Comparison of ENCODE assay signal across 1 cellular context in the genomic region with DNA sequence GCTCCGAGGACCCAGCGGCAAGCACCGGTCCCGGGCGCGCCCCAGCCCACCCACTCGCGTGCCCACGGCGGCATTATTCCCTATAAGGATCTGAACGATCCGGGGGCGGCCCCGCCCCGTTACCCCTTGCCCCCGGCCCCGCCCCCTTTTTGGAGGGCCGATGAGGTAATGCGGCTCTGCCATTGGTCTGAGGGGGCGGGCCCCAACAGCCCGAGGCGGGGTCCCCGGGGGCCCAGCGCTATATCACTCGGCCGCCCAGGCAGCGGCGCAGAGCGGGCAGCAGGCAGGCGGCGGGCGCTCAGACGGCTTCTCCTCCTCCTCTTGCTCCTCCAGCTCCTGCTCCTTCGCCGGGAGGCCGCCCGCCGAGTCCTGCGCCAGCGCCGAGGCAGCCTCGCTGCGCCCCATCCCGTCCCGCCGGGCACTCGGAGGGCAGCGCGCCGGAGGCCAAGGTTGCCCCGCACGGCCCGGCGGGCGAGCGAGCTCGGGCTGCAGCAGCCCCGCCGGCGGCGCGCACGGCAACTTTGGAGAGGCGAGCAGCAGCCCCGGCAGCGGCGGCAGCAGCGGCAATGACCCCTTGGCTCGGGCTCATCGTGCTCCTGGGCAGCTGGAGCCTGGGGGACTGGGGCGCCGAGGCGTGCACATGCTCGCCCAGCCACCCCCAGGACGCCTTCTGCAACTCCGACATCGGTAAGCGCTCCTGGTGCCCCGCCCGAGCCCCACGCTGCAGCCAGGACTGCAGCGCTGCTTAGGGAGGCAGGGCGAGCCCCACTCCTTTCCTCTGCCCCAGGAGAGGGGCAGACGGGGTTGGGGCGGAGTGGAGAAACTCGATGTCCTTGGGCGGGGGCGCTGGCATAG.
TF ChIP-seq lines count a peak whose summit lies in the region.

TSS of gene TIMP3 (plus strand) at position 270 of the 855 bp plus-strand sequence. CDS start at position 567, 297 bp downstream.

TF ChIP-seq in HepG2, 621 proteins besides CTCF, POLR2A, EP300 and RAD21 (continued from another document and continues in another):
- TF ChIP-seq ATF4 (CRISPR knock-in tag; IDR thresholded peaks at IDR 0.05) (no peak), ZNF782 (CRISPR knock-in tag; IDR thresholded peaks at IDR 0.05; ENCODE audit: borderline replicate concordance) (no peak), CENPT (CRISPR knock-in tag; IDR thresholded peaks at IDR 0.05; ENCODE audit: low read depth) (no peak), POGK (CRISPR knock-in tag; conservative IDR thresholded peaks at IDR 0.05) (0 out of 2 replicates have a peak, but pooled peaks have one; percentile 25), JUNB (CRISPR knock-in tag; IDR thresholded peaks at IDR 0.05; ENCODE audit: borderline replicate concordance) (no peak), SIX4 (CRISPR knock-in tag; IDR thresholded peaks at IDR 0.05) (no peak), REXO4 (CRISPR knock-in tag; IDR thresholded peaks at IDR 0.05; ENCODE audit: borderline replicate concordance) (no peak), TFE3 (CRISPR knock-in tag; IDR thresholded peaks at IDR 0.05) (no peak), FOXA1 (IDR thresholded peaks at IDR 0.05) (no peak), FOXA1 (CRISPR knock-in tag; IDR thresholded peaks at IDR 0.05) (no peak), HES4 (CRISPR knock-in tag; IDR thresholded peaks at IDR 0.05; ENCODE audit: borderline replicate concordance) (no peak), HDAC6 (IDR thresholded peaks at IDR 0.05; ENCODE audit: low read depth, low read length) (no peak), TIGD3 (CRISPR knock-in tag; IDR thresholded peaks at IDR 0.05; ENCODE audit: borderline replicate concordance) (no peak), IKZF1 (IDR thresholded peaks at IDR 0.05) (no peak), NFYC (CRISPR knock-in tag; IDR thresholded peaks at IDR 0.05) (peak; percentile 52; the same call in 1 of the 2 replicates), GFI1 (CRISPR knock-in tag; IDR thresholded peaks at IDR 0.05; ENCODE audit: borderline replicate concordance) (no peak), CBX5 (CRISPR knock-in tag; IDR thresholded peaks at IDR 0.05; ENCODE audit: borderline replicate concordance) (no peak), ZNF292 (CRISPR knock-in tag; IDR thresholded peaks at IDR 0.05; ENCODE audit: borderline replicate concordance, low read depth) (no peak), EHMT2 (IDR thresholded peaks at IDR 0.05; ENCODE audit: borderline replicate concordance, low read depth, low read length) (no peak), RFX5 (IDR thresholded peaks at IDR 0.05; ENCODE audit: low read depth, low read length) (no peak), TEAD3 (CRISPR knock-in tag; optimal IDR thresholded peaks at IDR 0.05; ENCODE audit: borderline replicate concordance) (no peak), NAIF1 (CRISPR knock-in tag; IDR thresholded peaks at IDR 0.05; ENCODE audit: borderline replicate concordance) (no peak), FOXA3 (CRISPR knock-in tag; IDR thresholded peaks at IDR 0.05) (no peak), SCMH1 (CRISPR knock-in tag; IDR thresholded peaks at IDR 0.05; ENCODE audit: borderline replicate concordance) (no peak), GZF1 (CRISPR knock-in tag; IDR thresholded peaks at IDR 0.05) (no peak), ZNF24 (IDR thresholded peaks at IDR 0.05) (no peak), KLF13 (CRISPR knock-in tag; IDR thresholded peaks at IDR 0.05) (no peak), ZNF431 (CRISPR knock-in tag; IDR thresholded peaks at IDR 0.05; ENCODE audit: borderline replicate concordance, low read depth) (no peak), ZNF383 (CRISPR knock-in tag; IDR thresholded peaks at IDR 0.05; ENCODE audit: borderline replicate concordance) (no peak), NR2F2 (IDR thresholded peaks at IDR 0.05; ENCODE audit: borderline replicate concordance, low read depth) (peak; percentile 42; the same call in 1 of the 2 replicates), MZF1 (CRISPR knock-in tag; IDR thresholded peaks at IDR 0.05; ENCODE audit: borderline replicate concordance) (no peak), RBM22 (optimal IDR thresholded peaks at IDR 0.05; ENCODE audit: low read length) (no peak), ZBTB3 (CRISPR knock-in tag; IDR thresholded peaks at IDR 0.05; ENCODE audit: borderline replicate concordance, low read depth) (no peak), E2F5 (CRISPR knock-in tag; conservative IDR thresholded peaks at IDR 0.05) (no peak), ZSCAN21 (CRISPR knock-in tag; IDR thresholded peaks at IDR 0.05; ENCODE audit: borderline replicate concordance) (no peak), RORA (CRISPR knock-in tag; IDR thresholded peaks at IDR 0.05) (no peak), ZNF746 (CRISPR knock-in tag; IDR thresholded peaks at IDR 0.05) (no peak), NRL (CRISPR knock-in tag; IDR thresholded peaks at IDR 0.05; ENCODE audit: borderline replicate concordance) (no peak), ZNF549 (CRISPR knock-in tag; IDR thresholded peaks at IDR 0.05) (no peak), ZNF598 (CRISPR knock-in tag; IDR thresholded peaks at IDR 0.05; ENCODE audit: borderline replicate concordance) (no peak), ZNF333 (CRISPR knock-in tag; IDR thresholded peaks at IDR 0.05; ENCODE audit: borderline replicate concordance) (no peak), KLF9 (CRISPR knock-in tag; IDR thresholded peaks at IDR 0.05; ENCODE audit: low read depth) (no peak)
- TF ChIP-seq, protein P1, sequence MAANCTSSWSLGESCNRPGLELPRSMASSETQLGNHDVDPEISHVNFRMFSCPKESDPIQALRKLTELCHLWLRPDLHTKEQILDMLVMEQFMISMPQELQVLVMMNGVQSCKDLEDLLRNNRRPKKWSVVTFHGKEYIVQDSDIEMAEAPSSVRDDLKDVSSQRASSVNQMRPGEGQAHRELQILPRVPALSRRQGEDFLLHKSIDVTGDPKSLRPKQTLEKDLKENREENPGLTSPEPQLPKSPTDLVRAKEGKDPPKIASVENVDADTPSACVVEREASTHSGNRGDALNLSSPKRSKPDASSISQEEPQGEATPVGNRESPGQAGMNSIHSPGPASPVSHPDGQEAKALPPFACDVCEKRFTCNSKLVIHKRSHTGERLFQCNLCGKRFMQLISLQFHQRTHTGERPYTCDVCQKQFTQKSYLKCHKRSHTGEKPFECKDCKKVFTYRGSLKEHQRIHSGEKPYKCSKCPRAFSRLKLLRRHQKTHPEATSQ (CRISPR knock-in tag; IDR thresholded peaks at IDR 0.05; ENCODE audit: borderline replicate concordance), result no peak
- TF ChIP-seq, protein P2, sequence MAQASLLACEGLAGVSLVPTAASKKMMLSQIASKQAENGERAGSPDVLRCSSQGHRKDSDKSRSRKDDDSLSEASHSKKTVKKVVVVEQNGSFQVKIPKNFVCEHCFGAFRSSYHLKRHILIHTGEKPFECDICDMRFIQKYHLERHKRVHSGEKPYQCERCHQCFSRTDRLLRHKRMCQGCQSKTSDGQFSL (CRISPR knock-in tag; IDR thresholded peaks at IDR 0.05), result no peak
- TF ChIP-seq, protein P3, sequence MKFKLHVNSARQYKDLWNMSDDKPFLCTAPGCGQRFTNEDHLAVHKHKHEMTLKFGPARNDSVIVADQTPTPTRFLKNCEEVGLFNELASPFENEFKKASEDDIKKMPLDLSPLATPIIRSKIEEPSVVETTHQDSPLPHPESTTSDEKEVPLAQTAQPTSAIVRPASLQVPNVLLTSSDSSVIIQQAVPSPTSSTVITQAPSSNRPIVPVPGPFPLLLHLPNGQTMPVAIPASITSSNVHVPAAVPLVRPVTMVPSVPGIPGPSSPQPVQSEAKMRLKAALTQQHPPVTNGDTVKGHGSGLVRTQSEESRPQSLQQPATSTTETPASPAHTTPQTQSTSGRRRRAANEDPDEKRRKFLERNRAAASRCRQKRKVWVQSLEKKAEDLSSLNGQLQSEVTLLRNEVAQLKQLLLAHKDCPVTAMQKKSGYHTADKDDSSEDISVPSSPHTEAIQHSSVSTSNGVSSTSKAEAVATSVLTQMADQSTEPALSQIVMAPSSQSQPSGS (CRISPR knock-in tag; IDR thresholded peaks at IDR 0.05), result no peak; the same call in 1 of the 2 replicates
- TF ChIP-seq, protein P4, sequence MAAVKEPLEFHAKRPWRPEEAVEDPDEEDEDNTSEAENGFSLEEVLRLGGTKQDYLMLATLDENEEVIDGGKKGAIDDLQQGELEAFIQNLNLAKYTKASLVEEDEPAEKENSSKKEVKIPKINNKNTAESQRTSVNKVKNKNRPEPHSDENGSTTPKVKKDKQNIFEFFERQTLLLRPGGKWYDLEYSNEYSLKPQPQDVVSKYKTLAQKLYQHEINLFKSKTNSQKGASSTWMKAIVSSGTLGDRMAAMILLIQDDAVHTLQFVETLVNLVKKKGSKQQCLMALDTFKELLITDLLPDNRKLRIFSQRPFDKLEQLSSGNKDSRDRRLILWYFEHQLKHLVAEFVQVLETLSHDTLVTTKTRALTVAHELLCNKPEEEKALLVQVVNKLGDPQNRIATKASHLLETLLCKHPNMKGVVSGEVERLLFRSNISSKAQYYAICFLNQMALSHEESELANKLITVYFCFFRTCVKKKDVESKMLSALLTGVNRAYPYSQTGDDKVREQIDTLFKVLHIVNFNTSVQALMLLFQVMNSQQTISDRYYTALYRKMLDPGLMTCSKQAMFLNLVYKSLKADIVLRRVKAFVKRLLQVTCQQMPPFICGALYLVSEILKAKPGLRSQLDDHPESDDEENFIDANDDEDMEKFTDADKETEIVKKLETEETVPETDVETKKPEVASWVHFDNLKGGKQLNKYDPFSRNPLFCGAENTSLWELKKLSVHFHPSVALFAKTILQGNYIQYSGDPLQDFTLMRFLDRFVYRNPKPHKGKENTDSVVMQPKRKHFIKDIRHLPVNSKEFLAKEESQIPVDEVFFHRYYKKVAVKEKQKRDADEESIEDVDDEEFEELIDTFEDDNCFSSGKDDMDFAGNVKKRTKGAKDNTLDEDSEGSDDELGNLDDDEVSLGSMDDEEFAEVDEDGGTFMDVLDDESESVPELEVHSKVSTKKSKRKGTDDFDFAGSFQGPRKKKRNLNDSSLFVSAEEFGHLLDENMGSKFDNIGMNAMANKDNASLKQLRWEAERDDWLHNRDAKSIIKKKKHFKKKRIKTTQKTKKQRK (IDR thresholded peaks at IDR 0.05; ENCODE audit: low read length), result no peak
- TF ChIP-seq, protein P5, sequence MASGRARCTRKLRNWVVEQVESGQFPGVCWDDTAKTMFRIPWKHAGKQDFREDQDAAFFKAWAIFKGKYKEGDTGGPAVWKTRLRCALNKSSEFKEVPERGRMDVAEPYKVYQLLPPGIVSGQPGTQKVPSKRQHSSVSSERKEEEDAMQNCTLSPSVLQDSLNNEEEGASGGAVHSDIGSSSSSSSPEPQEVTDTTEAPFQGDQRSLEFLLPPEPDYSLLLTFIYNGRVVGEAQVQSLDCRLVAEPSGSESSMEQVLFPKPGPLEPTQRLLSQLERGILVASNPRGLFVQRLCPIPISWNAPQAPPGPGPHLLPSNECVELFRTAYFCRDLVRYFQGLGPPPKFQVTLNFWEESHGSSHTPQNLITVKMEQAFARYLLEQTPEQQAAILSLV (CRISPR knock-in tag; IDR thresholded peaks at IDR 0.05; ENCODE audit: borderline replicate concordance), result no peak; the same call in 1 of the 2 replicates
- TF ChIP-seq, protein P6, sequence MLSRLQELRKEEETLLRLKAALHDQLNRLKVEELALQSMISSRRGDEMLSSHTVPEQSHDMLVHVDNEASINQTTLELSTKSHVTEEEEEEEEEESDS (CRISPR knock-in tag; IDR thresholded peaks at IDR 0.05; ENCODE audit: borderline replicate concordance), result no peak
